10 cellular contexts compared by ENCODE assay signal in genomic region chr11:35009191-35009940, GRCh38.
DNase-seq lines count a peak whose midpoint lies in the region; ATAC-seq and TF ChIP-seq lines count a peak whose summit lies in the region.
"Had no signal": no experiment of that assay in that cellular context is flagged by ENCODE, and none has a peak within 500 bp of the region (broad histone marks: within the 10 kb centered on the region; RNA-seq: fewer than 3 reads in every experiment).

No MANE protein-coding gene starts in this region.

- H3K4me3 ChIP-seq in testis: no peak overlapping the region
- H3K4me3 ChIP-seq: BLaER1 had no signal

- H3K27me3 ChIP-seq in testis: no peaks in the 10 kb centered on the region
- H3K27me3 ChIP-seq: BLaER1 had no signal

- intact Hi-C loops in left cardiac atrium (cut with DNase I): no loop called here
- intact Hi-C loops in left ventricle myocardium superior (cut with micrococcal nuclease): no loop called here
- intact Hi-C loops in head of caudate nucleus (cut with DNase I): no loop called here
- intact Hi-C loops in testis (cut with DNase I; ENCODE audit: low total_unique reads): no loop called here

- TF ChIP-seq CTCF in GM20000 (IDR thresholded peaks at IDR 0.05; ENCODE audit: extremely low read depth, missing control alignments): no peak
- TF ChIP-seq CTCF in testis (IDR thresholded peaks at IDR 0.05): no peak

- no peak for TF ChIP-seq POLR2A in testis (IDR thresholded peaks at IDR 0.05)

- ATAC-seq in left cardiac atrium: peak; percentile 27 to 89
- no peak for ATAC-seq in left ventricle myocardium superior

- WGBS in testis, 2 donors: 81 to 83% methylated on average over 5 of the region's 5 CpGs

- no peaks in the 10 kb centered on the region for H3K36me3 ChIP-seq in testis (ENCODE audit: low read depth, missing control alignments)
- H3K36me3 ChIP-seq: BLaER1 had no signal

- DNase-seq in left cardiac atrium (no peak), left ventricle myocardium superior (no peak), T1000 (lab: John Stamatoyannopoulos, UW) (peak; percentile 50), kidney glomerular epithelial cell (lab: John Stamatoyannopoulos, UW) (peak; percentile 59), NCI-H1105 treated with DMSO at 0.1 percent for 48 hours (lab: John Stamatoyannopoulos, UW) (no peak), head of caudate nucleus (no peak), GM20000 (ENCODE audit: low spot score) (no peak), testis (no peak)
- DNase-seq: occipital lobe had no signal

- H3K27ac ChIP-seq in testis: no peak overlapping the region
- H3K27ac ChIP-seq: BLaER1 had no signal

- no peaks in the 10 kb centered on the region for H3K4me1 ChIP-seq in testis
- H3K4me1 ChIP-seq: BLaER1 had no signal

- no peaks in the 10 kb centered on the region for H3K9me3 ChIP-seq in testis
- H3K9me3 ChIP-seq: BLaER1 had no signal

Comparison
In these comparisons a context has a peak if more than half of its experiments do, and no peak if none do; other contexts are left out.
1. DNase-seq: peak in T1000 (single experiment) and kidney glomerular epithelial cell (single experiment); none in left cardiac atrium (single experiment), left ventricle myocardium superior (single experiment), NCI-H1105 treated with DMSO at 0.1 percent for 48 hours (single experiment), head of caudate nucleus (0 of 42), GM20000 (single experiment) and testis (single experiment).